In genomic region chr7:152436279-152437147, GRCh38 we compare ENCODE assay signal across 8 cellular contexts. TPM values are rescaled to one million over a fixed set of nuclear protein-coding genes. Genes with fewer than 3 reads are reported as not detected.
DNase-seq lines count a peak whose midpoint lies in the region; ATAC-seq and TF ChIP-seq lines count a peak whose summit lies in the region.

No MANE protein-coding gene starts in this region.

- peaks cover 26% of the 10 kb centered on the region for H3K4me1 Mint-ChIP-seq in activated T-helper 1 cell treated with anti-CD3 and anti-CD28 coated beads, Interleukin-12 subunit alpha, Interleukin-12 subunit beta, Interleukin-2, Interleukin-4 antibody, amounts not matched to agents 30 ng/mL and 10 ng/mL and 1 ng/mL, durations not matched to agents 14 hours and 24 hours and 36 hours (ENCODE audit: low read depth)
- peaks cover 12 to 32% (median 20%) of the 10 kb centered on the region in 3 donors for H3K4me1 Mint-ChIP-seq in naive B cell
- H3K4me1 Mint-ChIP-seq in stimulated activated effector memory CD8-positive, alpha-beta T cell treated with anti-CD3 and anti-CD28 coated beads, Interleukin-12 subunit alpha, Interleukin-12 subunit beta, amount 100 ng/mL, for 72 hours, result peaks cover 14% of the 10 kb centered on the region

- H3K27ac ChIP-seq in Panc1 (ENCODE audit: low read length), result peak overlapping the region; percentile 90

- no TSS peak for BruUV-seq in Panc1 (replicated peaks; lab: Mats Ljungman, UMichigan)

- in situ Hi-C loops in Panc1 (cut with HindIII; ENCODE audit: low pct_unique_long_range_greater_than_20kb, low sequenced_read_pairs), result no loop called here

- no peak for TF ChIP-seq CTCF in Panc1 (IDR thresholded peaks at IDR 0.05)

- H3K4me3 Mint-ChIP-seq in activated T-helper 1 cell treated with anti-CD3 and anti-CD28 coated beads, Interleukin-12 subunit alpha, Interleukin-12 subunit beta, Interleukin-2, Interleukin-4 antibody, amounts not matched to agents 30 ng/mL and 10 ng/mL and 1 ng/mL, durations not matched to agents 14 hours and 24 hours and 36 hours, result peak overlapping the region; percentile 76
- H3K4me3 Mint-ChIP-seq in naive B cell, result peak overlapping the region; percentile 74 to 95 (median 87)
- peak overlapping the region; percentile 79 for H3K4me3 Mint-ChIP-seq in stimulated activated effector memory CD8-positive, alpha-beta T cell treated with anti-CD3 and anti-CD28 coated beads, Interleukin-12 subunit alpha, Interleukin-12 subunit beta, amount 100 ng/mL, for 72 hours

- peaks cover 3% of the 10 kb centered on the region for H3K27me3 Mint-ChIP-seq in activated T-helper 1 cell treated with anti-CD3 and anti-CD28 coated beads, Interleukin-12 subunit alpha, Interleukin-12 subunit beta, Interleukin-2, Interleukin-4 antibody, amounts not matched to agents 30 ng/mL and 10 ng/mL and 1 ng/mL, durations not matched to agents 14 hours and 24 hours and 36 hours (ENCODE audit: insufficient read depth)
- H3K27me3 Mint-ChIP-seq in naive B cell, result peaks cover 0 to 6% (median 3%) of the 10 kb centered on the region in 3 donors

- H3K36me3 Mint-ChIP-seq in activated T-helper 1 cell treated with anti-CD3 and anti-CD28 coated beads, Interleukin-12 subunit alpha, Interleukin-12 subunit beta, Interleukin-2, Interleukin-4 antibody, amounts not matched to agents 30 ng/mL and 10 ng/mL and 1 ng/mL, durations not matched to agents 14 hours and 24 hours and 36 hours (ENCODE audit: low read depth), result peaks cover 1% of the 10 kb centered on the region
- H3K36me3 Mint-ChIP-seq in naive B cell, result no peaks in the 10 kb centered on the region
- peaks cover 9% of the 10 kb centered on the region for H3K36me3 Mint-ChIP-seq in stimulated activated effector memory CD8-positive, alpha-beta T cell treated with anti-CD3 and anti-CD28 coated beads, Interleukin-12 subunit alpha, Interleukin-12 subunit beta, amount 100 ng/mL, for 72 hours

- peak; percentile 47 for ATAC-seq in GM21576 (IDR thresholded peaks at IDR 0.05; ENCODE audit: unreplicated experiment)
- peak; percentile 89 for ATAC-seq in Panc1
- ATAC-seq in naive B cell (ENCODE audit: low read depth in 2 of 2), result peak; percentile 66 to 68
- peak; percentile 73 for ATAC-seq in stimulated activated effector memory CD8-positive, alpha-beta T cell treated with anti-CD3 and anti-CD28 coated beads, Interleukin-12 subunit alpha, Interleukin-12 subunit beta, amount 100 ng/mL, for 72 hours

- peaks cover 8% of the 10 kb centered on the region for H3K4me1 ChIP-seq in Panc1 (ENCODE audit: control insufficient read depth, insufficient read depth, low read length)

- POLR2A ChIA-PET in Panc1 (lab: Charles Lee), result no interaction called here

- no peaks in the 10 kb centered on the region for H3K36me3 ChIP-seq in Panc1 (ENCODE audit: control insufficient read depth, insufficient read depth, low read length)

- intact Hi-C loops in Panc1 (cut with micrococcal nuclease; ENCODE audit: unreplicated experiment), result loop anchor here (10.0 kb wide), 1 partner anchor 92 kb away; no protein-coding TSS in a partner anchor
- intact Hi-C loops in activated T-helper 1 cell treated with anti-CD3 and anti-CD28 coated beads, Interleukin-12 subunit alpha, Interleukin-12 subunit beta, Interleukin-2, Interleukin-4 antibody, amounts not matched to agents 30 ng/mL and 10 ng/mL and 1 ng/mL, durations not matched to agents 14 hours and 24 hours and 36 hours (cut with micrococcal nuclease), result loop anchor here (1.0 kb wide), 1 partner anchor 27 kb away; no protein-coding TSS in a partner anchor

- H3K9me3 Mint-ChIP-seq in activated T-helper 1 cell treated with anti-CD3 and anti-CD28 coated beads, Interleukin-12 subunit alpha, Interleukin-12 subunit beta, Interleukin-2, Interleukin-4 antibody, amounts not matched to agents 30 ng/mL and 10 ng/mL and 1 ng/mL, durations not matched to agents 14 hours and 24 hours and 36 hours, result no peaks in the 10 kb centered on the region
- H3K9me3 Mint-ChIP-seq in naive B cell, result no peaks in the 10 kb centered on the region
- no peaks in the 10 kb centered on the region for H3K9me3 Mint-ChIP-seq in stimulated activated effector memory CD8-positive, alpha-beta T cell treated with anti-CD3 and anti-CD28 coated beads, Interleukin-12 subunit alpha, Interleukin-12 subunit beta, amount 100 ng/mL, for 72 hours

- peak overlapping the region; percentile 50 for H3K4me3 ChIP-seq in Jurkat, Clone E6-1 (ENCODE audit: low read length)
- peak overlapping the region; percentile 53 to 65 for H3K4me3 ChIP-seq in Panc1 (ENCODE audit: low read depth in 2 of 2, low read length in 2 of 2)

- peak overlapping the region; percentile 86 for H3K27ac Mint-ChIP-seq in activated T-helper 1 cell treated with anti-CD3 and anti-CD28 coated beads, Interleukin-12 subunit alpha, Interleukin-12 subunit beta, Interleukin-2, Interleukin-4 antibody, amounts not matched to agents 30 ng/mL and 10 ng/mL and 1 ng/mL, durations not matched to agents 14 hours and 24 hours and 36 hours
- peak overlapping the region; percentile 91 to 98 (median 94) for H3K27ac Mint-ChIP-seq in naive B cell
- peak overlapping the region; percentile 90 for H3K27ac Mint-ChIP-seq in stimulated activated effector memory CD8-positive, alpha-beta T cell treated with anti-CD3 and anti-CD28 coated beads, Interleukin-12 subunit alpha, Interleukin-12 subunit beta, amount 100 ng/mL, for 72 hours

- no peaks in the 10 kb centered on the region for H3K27me3 ChIP-seq in Panc1 (ENCODE audit: control insufficient read depth, insufficient read depth, low read length)

- CTCF ChIA-PET in Panc1 (lab: Charles Lee), result interaction anchor here (0.7 kb wide), 1 partner anchor 520 kb away, joined by 7 read pairs; no protein-coding TSS in a partner anchor

- no peaks in the 10 kb centered on the region for H3K9me3 ChIP-seq in Panc1 (ENCODE audit: control insufficient read depth, insufficient read depth, low read depth, low read length)

- DNase-seq in DMS153 treated with DMSO at 0.1 percent for 48 hours (lab: John Stamatoyannopoulos, UW; ENCODE audit: unreplicated experiment), result peak; percentile 84
- DNase-seq in Jurkat, Clone E6-1 (ENCODE audit: low read depth, low spot score), result peak; percentile 53
- DNase-seq in Panc1 (ENCODE audit: low read depth, low spot score), result peak; percentile 38
- peak; percentile 82 for DNase-seq in activated T-helper 1 cell treated with anti-CD3 and anti-CD28 coated beads, Interleukin-12 subunit alpha, Interleukin-12 subunit beta, Interleukin-2, Interleukin-4 antibody, amounts not matched to agents 30 ng/mL and 10 ng/mL and 1 ng/mL, durations not matched to agents 14 hours and 24 hours and 36 hours (ENCODE audit: low spot score)
- peak; percentile 93 for DNase-seq in fibroblast of gingiva (ENCODE audit: low read depth)
- peak; percentile 89 for DNase-seq in naive B cell
- DNase-seq in stimulated activated effector memory CD8-positive, alpha-beta T cell treated with anti-CD3 and anti-CD28 coated beads, Interleukin-12 subunit alpha, Interleukin-12 subunit beta, amount 100 ng/mL, for 72 hours (ENCODE audit: low spot score in 2 of 2), result peak; percentile 78 to 91

RNA-seq across cellular contexts. Expression of gene KMT2C, which starts 0.7 kb away (rescaled TPM):
- 20.3 TPM for polyA plus RNA-seq in Jurkat, Clone E6-1 (2012; ENCODE audit: insufficient read depth, insufficient read length)
- total RNA-seq in Panc1 (2021; ENCODE audit: unreplicated experiment), result 42.5 TPM
- polyA plus RNA-seq in Panc1 (2012; ENCODE audit: insufficient read length), result 13.3 TPM
- 59.5 and 64.2 TPM in 2 replicates for total RNA-seq in activated T-helper 1 cell treated with anti-CD3 and anti-CD28 coated beads, Interleukin-12 subunit alpha, Interleukin-12 subunit beta, Interleukin-2, Interleukin-4 antibody, amounts not matched to agents 30 ng/mL and 10 ng/mL and 1 ng/mL, durations not matched to agents 14 hours and 24 hours and 36 hours
- polyA plus RNA-seq in naive B cell (ENCODE audit: low read depth in 6 of 6), result 10 to 100 TPM in 5 of 6 donors, 1 to 10 TPM in 1; 9.3 to 34.0 (median 16.3) TPM

Comparison
In these comparisons a context has a peak if more than half of its experiments do, and no peak if none do; other contexts are left out.
1. Peak in every context shown above with its lines: DNase-seq, ATAC-seq, H3K4me3 ChIP-seq and H3K27ac ChIP-seq.
2. DNase-seq: peak in every context shown above with its lines; median percentile 93 in fibroblast of gingiva; 89 in naive B cell; 84 in stimulated activated effector memory CD8-positive, alpha-beta T cell treated with anti-CD3 and anti-CD28 coated beads, Interleukin-12 subunit alpha, Interleukin-12 subunit beta, amount 100 ng/mL, for 72 hours; 84 in DMS153 treated with DMSO at 0.1 percent for 48 hours; 82 in activated T-helper 1 cell treated with anti-CD3 and anti-CD28 coated beads, Interleukin-12 subunit alpha, Interleukin-12 subunit beta, Interleukin-2, Interleukin-4 antibody, amounts not matched to agents 30 ng/mL and 10 ng/mL and 1 ng/mL, durations not matched to agents 14 hours and 24 hours and 36 hours; 53 in Jurkat, Clone E6-1; 38 in Panc1.